In genomic region chr19:13127051-13127450, GRCh38 we compare ENCODE assay signal across 18 cellular contexts. TPM values are rescaled to one million over a fixed set of nuclear protein-coding genes. Genes with fewer than 3 reads are reported as not detected.
DNase-seq lines count a peak whose midpoint lies in the region; ATAC-seq and TF ChIP-seq lines count a peak whose summit lies in the region.
"Had no signal": no experiment of that assay in that cellular context is flagged by ENCODE, and none has a peak within 500 bp of the region (broad histone marks: within the 10 kb centered on the region; RNA-seq: fewer than 3 reads in every experiment).

No MANE protein-coding gene starts in this region.

- no peak overlapping the region for H2BK5ac ChIP-seq in IMR-90 (ENCODE audit: low read depth, low read length, poor library complexity, severe bottlenecking)

- peaks cover 10 to 83% of the 10 kb centered on the region in 2 experiments; a peak in 3 of 4 replicates for H3K79me1 ChIP-seq in IMR-90 (ENCODE audit: low read depth in 1 of 2, low read length in 2 of 2)

- no peak for TF ChIP-seq CTCF in IMR-90 (conservative IDR thresholded peaks at IDR 0.05; ENCODE audit: low read depth, low read length)
- no peak for TF ChIP-seq CTCF in osteoblast (IDR thresholded peaks at IDR 0.05; ENCODE audit: extremely low read depth, low read depth, low read length)
- no peak for TF ChIP-seq CTCF in lower leg skin (IDR thresholded peaks at IDR 0.05)

- no TSS peak for BruUV-seq in IMR-90 (replicated peaks; lab: Mats Ljungman, UMichigan)

- in situ Hi-C loops in IMR-90 (cut with MboI; ENCODE audit: low sequenced_read_pairs): no loop called here

- H3K27ac ChIP-seq in BLaER1 (no peak overlapping the region), IMR-90 (ENCODE audit: insufficient read depth, low read length) (no peak overlapping the region), osteoblast (ENCODE audit: low read depth, low read length) (peak overlapping the region; percentile 19)
- H3K27ac ChIP-seq: SJSA1 had no signal

- no peak overlapping the region for H2BK120ac ChIP-seq in IMR-90 (ENCODE audit: low read depth, low read length)

- peaks cover 27% of the 10 kb centered on the region for H3K9me1 ChIP-seq in IMR-90 (ENCODE audit: insufficient read depth, low read length)

- peaks cover 48% of the 10 kb centered on the region for H3K4me1 ChIP-seq in BLaER1
- H3K4me1 ChIP-seq in IMR-90 (ENCODE audit: control insufficient read depth, insufficient read depth, low read length): peaks cover 7% of the 10 kb centered on the region; the same call in 1 of the 2 replicates
- peaks cover 18% of the 10 kb centered on the region for H3K4me1 ChIP-seq in osteoblast (ENCODE audit: insufficient read depth, low read length)

- H3K56ac ChIP-seq in IMR-90 (ENCODE audit: extremely low read depth, insufficient read depth, low read length): no peak overlapping the region

- DNase-seq in IMR-90 (peak; percentile 55), cerebellum (ENCODE audit: low spot score) (peak; percentile 50), osteoblast (ENCODE audit: insufficient read length, low spot score, missing footprints) (peak; percentile 53), NCI-H524 (lab: John Stamatoyannopoulos, UW) (no peak), SIG-M5 (lab: John Stamatoyannopoulos, UW) (no peak), lower leg skin (ENCODE audit: low spot score in 2 of 2) (no peak)
- DNase-seq: 8988T; GF-D8; KBM-7; NCI-H1092 treated with DMSO at 0.1 percent for 48 hours; NCI-H1436 treated with DMSO at 0.1 percent for 48 hours; NCI-H1930; NCI-H2227 treated with DMSO at 0.1 percent for 48 hours; NCI-H510A; NCI-H774; NK-92 treated with Interleukin-12 subunit alpha and Interleukin-12 subunit beta, amount 100 ng/mL, for 24 hours had no signal

- 100% methylated on average over 1 of the region's 9 CpGs; no CpG with 5 or more reads in 1 of the 2 experiments for WGBS in IMR-90 (ENCODE audit: extremely low coverage in 2 of 2, insufficient read length in 1 of 2), 2 experiments
- WGBS in lower leg skin, 2 donors: 82 to 88% methylated on average over 9 of the region's 9 CpGs

- intact Hi-C loops in IMR-90 (cut with micrococcal nuclease) (no loop called here), lower leg skin (cut with DNase I; ENCODE audit: low total_unique reads) (no loop called here)

- no peak overlapping the region for H3K23ac ChIP-seq in IMR-90 (ENCODE audit: low read depth, low read length)

- H3K9me3 ChIP-seq in BLaER1 (no peaks in the 10 kb centered on the region), IMR-90 (ENCODE audit: control insufficient read depth, insufficient read depth, low read length) (no peaks in the 10 kb centered on the region), osteoblast (ENCODE audit: low read depth, low read length) (no peaks in the 10 kb centered on the region)
- H3K9me3 ChIP-seq: SJSA1 had no signal

- POLR2A ChIA-PET in IMR-90 (lab: Charles Lee; ENCODE audit: unreplicated experiment): no interaction called here

- H4K5ac ChIP-seq in IMR-90 (ENCODE audit: low read depth, low read length): no peak overlapping the region

- H3K9ac ChIP-seq in BLaER1 (no peak overlapping the region), IMR-90 (ENCODE audit: low read depth, low read length) (no peak overlapping the region)

- H3K27me3 ChIP-seq in BLaER1 (no peaks in the 10 kb centered on the region), IMR-90 (ENCODE audit: control insufficient read depth, insufficient read depth, low read length) (no peaks in the 10 kb centered on the region), osteoblast (ENCODE audit: insufficient read depth, low read length) (no peaks in the 10 kb centered on the region)
- H3K27me3 ChIP-seq: SJSA1 had no signal

- peaks cover 98% of the 10 kb centered on the region for H3K79me2 ChIP-seq in osteoblast (ENCODE audit: insufficient read depth, low read length)

- no peak overlapping the region for H2AK5ac ChIP-seq in IMR-90 (ENCODE audit: low read depth, low read length)

- no peak overlapping the region for H3K18ac ChIP-seq in IMR-90 (ENCODE audit: low read depth, low read length)

- no peak overlapping the region for H2BK15ac ChIP-seq in IMR-90 (ENCODE audit: low read depth, low read length)

- CTCF ChIA-PET in IMR-90 (lab: Yijun Ruan, JAX): interaction anchor here (0.6 kb wide), 2 partner anchors 25 to 932 kb away, joined by 3 read pairs; no protein-coding TSS in a partner anchor

- no peak overlapping the region for H4K91ac ChIP-seq in IMR-90 (ENCODE audit: insufficient read depth, low read depth, low read length)

- H2AK9ac ChIP-seq in IMR-90 (replicated peaks; ENCODE audit: low read depth, low read length, poor library complexity): no peak overlapping the region

- no peak for ATAC-seq in IMR-90 (ENCODE audit: low read depth)

- TF ChIP-seq POLR2A in IMR-90 (IDR thresholded peaks at IDR 0.05; ENCODE audit: low read depth, low read length): no peak
- no peak for TF ChIP-seq POLR2A in lower leg skin (IDR thresholded peaks at IDR 0.05)

- H3K14ac ChIP-seq in IMR-90 (replicated peaks; ENCODE audit: low read depth, low read length): no peak overlapping the region

- H2BK20ac ChIP-seq in IMR-90 (ENCODE audit: low read depth, low read length): no peak overlapping the region

- peak overlapping the region; percentile 45 for H3K4me2 ChIP-seq in BLaER1
- no peak overlapping the region for H3K4me2 ChIP-seq in IMR-90 (ENCODE audit: low read depth, low read length)
- no peak overlapping the region for H3K4me2 ChIP-seq in osteoblast (ENCODE audit: insufficient read depth, low read length)

- H4K20me1 ChIP-seq in BLaER1: peaks cover 100% of the 10 kb centered on the region
- H4K20me1 ChIP-seq in IMR-90 (ENCODE audit: insufficient read depth, low read length): peaks cover 90% of the 10 kb centered on the region
- peaks cover 68% of the 10 kb centered on the region for H4K20me1 ChIP-seq in osteoblast (ENCODE audit: insufficient read depth, low read length)

- no peak overlapping the region for H4K8ac ChIP-seq in IMR-90 (ENCODE audit: low read depth in 2 of 2, low read length in 2 of 2)

- dilution Hi-C loops in IMR-90 (cut with HindIII; ENCODE audit: low sequenced_read_pairs, unreplicated experiment): no loop called here

- TF ChIP-seq RAD21 in IMR-90 (IDR thresholded peaks at IDR 0.05; ENCODE audit: low read length): no peak

- H2AFZ ChIP-seq in IMR-90 (replicated peaks; ENCODE audit: low read length, poor library complexity): no peak overlapping the region
- no peak overlapping the region for H2AFZ ChIP-seq in osteoblast (ENCODE audit: low read length)

- H3K4me3 ChIP-seq in BLaER1 (no peak overlapping the region), IMR-90 (ENCODE audit: insufficient read depth, low read depth, low read length) (no peak overlapping the region), osteoblast (ENCODE audit: insufficient read depth, low read length) (no peak overlapping the region), lower leg skin (ENCODE audit: low read depth, poor library complexity, severe bottlenecking) (no peak overlapping the region)
- H3K4me3 ChIP-seq: SJSA1 had no signal

- H3K4ac ChIP-seq in IMR-90 (ENCODE audit: low read depth, low read length): no peak overlapping the region

- H3K36me3 ChIP-seq in BLaER1: peaks cover 89% of the 10 kb centered on the region
- H3K36me3 ChIP-seq in IMR-90 (ENCODE audit: control insufficient read depth, insufficient read depth, low read length): peaks cover 15% of the 10 kb centered on the region
- H3K36me3 ChIP-seq in osteoblast (ENCODE audit: insufficient read depth, low read length): peaks cover 18% of the 10 kb centered on the region

TF ChIP-seq in IMR-90, 13 proteins besides CTCF, POLR2A, EP300 and RAD21 (continues in another document):
- TF ChIP-seq CEBPB (IDR thresholded peaks at IDR 0.05; ENCODE audit: low read depth, low read length): no peak
- no peak for TF ChIP-seq FOS (IDR thresholded peaks at IDR 0.05; ENCODE audit: low read depth, low read length)
- no peak for TF ChIP-seq RFX5 (IDR thresholded peaks at IDR 0.05; ENCODE audit: low read depth, low read length)
- TF ChIP-seq SMC3 (IDR thresholded peaks at IDR 0.05; ENCODE audit: low read depth, low read length): no peak

RNA-seq across cellular contexts. Expression of gene NACC1, which starts 9.0 kb away (rescaled TPM):
- total RNA-seq in IMR-90 (2012; rRNA removed) (42.5 and 56.7 TPM in 2 replicates), cerebellum (10.5 TPM), osteoblast (53.9 and 62.5 TPM in 2 replicates), lower leg skin (10 to 100 TPM; 21.4 to 46.1 (median 39.8) TPM)
- polyA plus RNA-seq in IMR-90 (2012; rRNA removed): 181 and 243 TPM in 2 replicates
- polyA plus RNA-seq in IMR-90 (2012; cell fraction: cytosol; rRNA removed): 122 and 198 TPM in 2 replicates
- 98.8 and 265 TPM in 2 replicates for polyA plus RNA-seq in IMR-90 (2012; cell fraction: nucleus; rRNA removed; ENCODE audit: low replicate concordance)

RNA-seq across cellular contexts. Expression of gene TRMT1, which starts 10.5 kb away (rescaled TPM):
- total RNA-seq in IMR-90 (2012; rRNA removed) (23.3 and 28.3 TPM in 2 replicates), cerebellum (14.1 TPM), osteoblast (18.6 and 29.7 TPM in 2 replicates), lower leg skin (10 to 100 TPM; 17.7 to 60.4 (median 32.7) TPM)
- 56.0 and 62.1 TPM in 2 replicates for polyA plus RNA-seq in IMR-90 (2012; rRNA removed)
- polyA plus RNA-seq in IMR-90 (2012; cell fraction: cytosol; rRNA removed): 30.8 and 37.2 TPM in 2 replicates
- polyA plus RNA-seq in IMR-90 (2012; cell fraction: nucleus; rRNA removed; ENCODE audit: low replicate concordance): 280 and 687 TPM in 2 replicates

RNA-seq across cellular contexts. Expression of gene STX10, which starts 23.1 kb away (rescaled TPM):
- total RNA-seq in IMR-90 (2012; rRNA removed): 64.9 and 76.7 TPM in 2 replicates
- polyA plus RNA-seq in IMR-90 (2012; rRNA removed): 77.9 and 82.0 TPM in 2 replicates
- 83.2 and 104 TPM in 2 replicates for polyA plus RNA-seq in IMR-90 (2012; cell fraction: cytosol; rRNA removed)
- polyA plus RNA-seq in IMR-90 (2012; cell fraction: nucleus; rRNA removed; ENCODE audit: low replicate concordance): 242 and 318 TPM in 2 replicates
- 19.7 TPM for total RNA-seq in cerebellum
- 78.4 and 81.1 TPM in 2 replicates for total RNA-seq in osteoblast
- 100 to 1,000 TPM in 1 of 4 donors, 10 to 100 TPM in 3; 67.8 to 110 (median 78.0) TPM for total RNA-seq in lower leg skin

RNA-seq across cellular contexts. Expression of gene IER2, which starts 23.2 kb away (rescaled TPM):
- total RNA-seq in IMR-90 (2012; rRNA removed) (7.7 and 17.5 TPM in 2 replicates), cerebellum (10.3 TPM), osteoblast (14.8 and 15.9 TPM in 2 replicates), lower leg skin (100 to 1,000 TPM; 118 to 146 (median 130) TPM)
- polyA plus RNA-seq in IMR-90 (2012; rRNA removed): 99.4 and 102 TPM in 2 replicates
- 235 and 278 TPM in 2 replicates for polyA plus RNA-seq in IMR-90 (2012; cell fraction: cytosol; rRNA removed)
- 283 and 529 TPM in 2 replicates for polyA plus RNA-seq in IMR-90 (2012; cell fraction: nucleus; rRNA removed; ENCODE audit: low replicate concordance)

RNA-seq across cellular contexts. Expression of gene LYL1, which starts 24.4 kb away (rescaled TPM):
- total RNA-seq in IMR-90 (2012; rRNA removed): 0.28 and 0.36 TPM in 2 replicates
- 0.39 and 0.63 TPM in 2 replicates for polyA plus RNA-seq in IMR-90 (2012; rRNA removed)
- polyA plus RNA-seq in IMR-90 (2012; cell fraction: cytosol; rRNA removed): 0.17 and 0.64 TPM in 2 replicates
- polyA plus RNA-seq in IMR-90 (2012; cell fraction: nucleus; rRNA removed; ENCODE audit: low replicate concordance): 0.56 and 1.4 TPM in 2 replicates
- 3.1 TPM for total RNA-seq in cerebellum
- total RNA-seq in osteoblast: 0.29 and 0.36 TPM in 2 replicates
- 1 to 10 TPM; 4.9 to 8.3 (median 7.0) TPM for total RNA-seq in lower leg skin
- total RNA-seq: SJSA1 had no signal

Comparison
In these comparisons a context has a peak if more than half of its experiments do, and no peak if none do; other contexts are left out.
1. DNase-seq: peak in IMR-90 (single experiment), cerebellum (single experiment) and osteoblast (single experiment); none in NCI-H524 (0 of 2), SIG-M5 (single experiment) and lower leg skin (0 of 2).